ENCODE assay signal across 9 cellular contexts in the genomic region with DNA sequence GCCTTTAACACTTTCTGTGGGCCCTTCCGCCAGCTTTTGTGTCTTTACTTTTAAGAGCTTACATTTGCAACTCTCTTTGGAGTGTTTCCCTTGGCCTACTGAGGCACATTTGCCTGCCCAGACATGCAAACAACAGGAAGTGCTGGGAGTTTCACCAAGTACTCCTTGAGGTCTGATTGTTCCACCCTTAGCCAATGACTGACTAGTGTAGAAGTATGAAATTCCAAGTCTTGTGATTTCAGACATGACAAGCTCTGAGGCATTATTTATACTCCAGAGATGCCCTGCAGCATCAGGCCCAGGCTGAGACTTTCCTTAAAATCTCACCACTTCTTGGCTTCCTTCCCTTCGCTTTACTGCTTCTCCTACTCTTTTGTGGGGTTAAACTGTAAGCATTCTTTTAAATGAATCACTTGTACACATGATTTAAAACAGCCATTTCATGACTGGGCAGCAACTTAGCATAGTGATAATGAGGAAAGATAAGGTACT.
DNase-seq lines count a peak whose midpoint lies in the region; ATAC-seq and TF ChIP-seq lines count a peak whose summit lies in the region.
"Had no signal": no experiment of that assay in that cellular context is flagged by ENCODE, and none has a peak within 500 bp of the region (broad histone marks: within the 10 kb centered on the region; RNA-seq: fewer than 3 reads in every experiment).

No MANE protein-coding gene starts in this region.

- no peak overlapping the region for H3K4me3 ChIP-seq in GM23248
- no peak overlapping the region for H3K4me3 ChIP-seq in osteoblast (ENCODE audit: insufficient read depth, low read length)
- H3K4me3 ChIP-seq in suprapubic skin, result no peak overlapping the region

- no peaks in the 10 kb centered on the region for H3K36me3 ChIP-seq in GM23248 (ENCODE audit: low read depth)
- H3K36me3 ChIP-seq in osteoblast (ENCODE audit: insufficient read depth, low read length), result no peaks in the 10 kb centered on the region
- H3K36me3 ChIP-seq in suprapubic skin, result no peaks in the 10 kb centered on the region

- TF ChIP-seq POLR2A in suprapubic skin (IDR thresholded peaks at IDR 0.05), result no peak

- H3K4me2 ChIP-seq in GM23248 (ENCODE audit: unreplicated experiment) (peak overlapping the region; percentile 37), osteoblast (ENCODE audit: insufficient read depth, low read length) (no peak overlapping the region)

- no peaks in the 10 kb centered on the region for H3K9me2 ChIP-seq in GM23248 (ENCODE audit: insufficient read depth)

- WGBS in GM23248 (ENCODE audit: low coverage in 1 of 2, low lambda C conversion rate in 2 of 2, missing lambda C conversion rate in 2 of 2), 2 experiments, result 43 to 51% methylated on average over 2 of the region's 2 CpGs
- 57% methylated on average over 2 of the region's 2 CpGs for WGBS in suprapubic skin

- no peaks in the 10 kb centered on the region for H3K27me3 ChIP-seq in GM23248 (replicated peaks; ENCODE audit: insufficient read depth)
- H3K27me3 ChIP-seq in osteoblast (ENCODE audit: insufficient read depth, low read length), result no peaks in the 10 kb centered on the region
- H3K27me3 ChIP-seq in suprapubic skin, result no peaks in the 10 kb centered on the region

- H4K20me1 ChIP-seq in GM23248 (ENCODE audit: insufficient read depth) (no peaks in the 10 kb centered on the region), osteoblast (ENCODE audit: insufficient read depth, low read length) (no peaks in the 10 kb centered on the region)

- ATAC-seq in HG03280 (IDR thresholded peaks at IDR 0.05; ENCODE audit: unreplicated experiment) (no peak), GM19467 (IDR thresholded peaks at IDR 0.05; ENCODE audit: unreplicated experiment) (no peak)

- peaks cover 25% of the 10 kb centered on the region for H3F3A ChIP-seq in GM23248 (ENCODE audit: insufficient read depth)

- H3K9ac ChIP-seq in GM23248, result no peak overlapping the region

- H3K4me1 ChIP-seq in GM23248 (ENCODE audit: insufficient read depth) (peaks cover 26% of the 10 kb centered on the region), osteoblast (ENCODE audit: insufficient read depth, low read length) (peaks cover 2% of the 10 kb centered on the region), suprapubic skin (no peaks in the 10 kb centered on the region)

- no peaks in the 10 kb centered on the region for H3K79me2 ChIP-seq in GM23248 (ENCODE audit: insufficient read depth)
- H3K79me2 ChIP-seq in osteoblast (ENCODE audit: insufficient read depth, low read length), result no peaks in the 10 kb centered on the region

- DNase-seq in GM23248, result peak; percentile 77
- DNase-seq in T1000 (lab: John Stamatoyannopoulos, UW), result peak; percentile 34
- peak; percentile 34 for DNase-seq in fibroblast of the conjunctiva (ENCODE audit: low read depth)
- DNase-seq in osteoblast (ENCODE audit: insufficient read length, low spot score, missing footprints), result peak; percentile 62
- DNase-seq in suprapubic skin (ENCODE audit: low spot score in 2 of 2), result no peak
- no peak for DNase-seq in T-helper 9 cell
- DNase-seq: activated CD4-positive, alpha-beta T cell treated with anti-CD3 and anti-CD28 coated beads, Interleukin-2, amount 10 ng/mL, durations not matched to agents 7 days and 5 days had no signal

- H3K27ac ChIP-seq in GM23248 (peak overlapping the region; percentile 49), osteoblast (ENCODE audit: low read depth, low read length) (no peak overlapping the region), suprapubic skin (no peak overlapping the region)

- TF ChIP-seq CTCF in osteoblast (IDR thresholded peaks at IDR 0.05; ENCODE audit: extremely low read depth, low read depth, low read length) (no peak), suprapubic skin (IDR thresholded peaks at IDR 0.05) (no peak)

- H3K9me3 ChIP-seq in GM23248 (ENCODE audit: low read depth) (no peaks in the 10 kb centered on the region), osteoblast (ENCODE audit: low read depth, low read length) (no peaks in the 10 kb centered on the region), suprapubic skin (no peaks in the 10 kb centered on the region)

- H2AFZ ChIP-seq in GM23248, result peak overlapping the region; percentile 68
- peak overlapping the region; percentile 12 for H2AFZ ChIP-seq in osteoblast (ENCODE audit: low read length)

- in situ Hi-C loops in GM23248 (cut with MboI), result no loop called here

- TF ChIP-seq EP300 in suprapubic skin (IDR thresholded peaks at IDR 0.05), result no peak

Comparison
In these comparisons a context has a peak if more than half of its experiments do, and no peak if none do; other contexts are left out.
1. DNase-seq: peak in GM23248 (single experiment), T1000 (single experiment), fibroblast of the conjunctiva (single experiment) and osteoblast (single experiment); none in suprapubic skin (0 of 2) and T-helper 9 cell (single experiment).